25 cellular contexts compared by ENCODE assay signal in the genomic region with DNA sequence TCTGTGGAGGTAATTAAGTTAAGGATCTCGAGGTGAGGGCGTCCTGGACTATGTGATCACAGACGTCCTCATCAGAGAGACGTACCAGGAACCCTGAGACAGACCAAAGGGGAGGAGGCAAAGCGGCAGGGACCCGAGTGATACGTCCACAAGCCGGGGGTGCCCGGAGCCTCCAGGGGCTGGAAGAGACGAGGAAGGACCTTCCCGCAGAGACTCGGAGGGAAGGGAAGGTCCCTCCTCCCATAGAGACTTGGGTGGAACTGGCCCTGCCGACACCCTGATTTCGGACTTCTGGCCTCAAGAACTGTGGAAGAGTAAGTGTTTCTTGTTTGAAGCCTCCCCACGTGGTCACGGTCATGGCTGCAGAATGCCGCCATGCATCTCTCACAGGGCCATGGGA. TPM values are rescaled to one million over a fixed set of nuclear protein-coding genes. Genes with fewer than 3 reads are reported as not detected.
DNase-seq lines count a peak whose midpoint lies in the region; ATAC-seq and TF ChIP-seq lines count a peak whose summit lies in the region.
"Had no signal": no experiment of that assay in that cellular context is flagged by ENCODE, and none has a peak within 500 bp of the region (broad histone marks: within the 10 kb centered on the region; RNA-seq: fewer than 3 reads in every experiment).

No MANE protein-coding gene starts in this region.

- H3K27ac Mint-ChIP-seq in chondrocyte (ENCODE audit: unreplicated experiment): no peak overlapping the region
- H3K27ac Mint-ChIP-seq: CD14-positive monocyte; CD4-positive, alpha-beta memory T cell; CD4-positive, CD25-positive, alpha-beta regulatory T cell; CD8-positive, alpha-beta memory T cell had no signal

- peaks cover 0 to 29% (median 0%) of the 10 kb centered on the region in 11 experiments; a peak in 2 of 22 replicates for H4K20me1 ChIP-seq in BLaER1 treated with 17β-estradiol and CSF1 and Interleukin-3, amounts not matched to agents 10 nM and 100 nM
- H4K20me1 ChIP-seq in osteoblast (ENCODE audit: insufficient read depth, low read length): no peaks in the 10 kb centered on the region

- H3K79me2 ChIP-seq in osteoblast (ENCODE audit: insufficient read depth, low read length): no peaks in the 10 kb centered on the region

- no peak overlapping the region for H3K4me3 ChIP-seq in BLaER1 treated with 17β-estradiol and CSF1 and Interleukin-3, amounts not matched to agents 10 nM and 100 nM
- H3K4me3 ChIP-seq in osteoblast (ENCODE audit: insufficient read depth, low read length) (no peak overlapping the region), upper lobe of right lung (no peak overlapping the region)
- H3K4me3 ChIP-seq: GM12878 had no signal

- peaks cover 33 to 53% (median 39%) of the 10 kb centered on the region in 11 experiments for H3K36me3 ChIP-seq in BLaER1 treated with 17β-estradiol and CSF1 and Interleukin-3, amounts not matched to agents 10 nM and 100 nM
- no peaks in the 10 kb centered on the region for H3K36me3 ChIP-seq in osteoblast (ENCODE audit: insufficient read depth, low read length)
- no peaks in the 10 kb centered on the region for H3K36me3 ChIP-seq in upper lobe of right lung
- H3K36me3 ChIP-seq: BE2C had no signal

- DNase-seq in chondrocyte (ENCODE audit: low spot score) (peak; percentile 77), osteoblast (ENCODE audit: insufficient read length, low spot score, missing footprints) (peak; percentile 31), upper lobe of right lung (no peak), NCI-H748 (lab: John Stamatoyannopoulos, UW; ENCODE audit: unreplicated experiment) (no peak), NCI-H146 treated with DMSO at 0.1 percent for 48 hours (lab: John Stamatoyannopoulos, UW; ENCODE audit: unreplicated experiment) (no peak), NCI-H1694 treated with DMSO at 0.1 percent for 48 hours (lab: John Stamatoyannopoulos, UW) (no peak)
- no peak for DNase-seq in stimulated activated CD4-positive, alpha-beta T cell treated with anti-CD3 and anti-CD28 coated beads, Interleukin-2, amount 100 ng/mL, for 48 hours
- DNase-seq: 8988T; ACHN; BE2C; C1 segment of cervical spinal cord; CD4-positive, alpha-beta memory T cell; CD4-positive, CD25-positive, alpha-beta regulatory T cell; COR-L47; DMS 273 treated with DMSO at 0.1 percent for 48 hours; DMS153; DMS53; DMS79; DND-41; EL; GDM1 had no signal

- H3K36me3 Mint-ChIP-seq in chondrocyte (ENCODE audit: low read depth): peaks cover 40% of the 10 kb centered on the region

- peaks cover 39 to 52% (median 47%) of the 10 kb centered on the region in 11 experiments for H3K9me3 ChIP-seq in BLaER1 treated with 17β-estradiol and CSF1 and Interleukin-3, amounts not matched to agents 10 nM and 100 nM (replicated peaks in 1 of 11)
- H3K9me3 ChIP-seq in osteoblast (ENCODE audit: low read depth, low read length) (peaks cover 3% of the 10 kb centered on the region), upper lobe of right lung (peaks cover 9% of the 10 kb centered on the region)

- no peak overlapping the region for H3K9ac ChIP-seq in BLaER1 treated with 17β-estradiol and CSF1 and Interleukin-3, amounts not matched to agents 10 nM and 100 nM

- H3K4me2 ChIP-seq in BLaER1 treated with 17β-estradiol and CSF1 and Interleukin-3, amounts not matched to agents 10 nM and 100 nM: peak overlapping the region in 9 of 11 experiments; percentile 7 to 58 (median 49); a peak in 14 of 22 replicates
- H3K4me2 ChIP-seq in osteoblast (ENCODE audit: insufficient read depth, low read length): no peak overlapping the region

- peak; percentile 10 for ATAC-seq in upper lobe of right lung
- ATAC-seq: GM12878 had no signal

- no peak overlapping the region for H2AFZ ChIP-seq in osteoblast (ENCODE audit: low read length)

- TF ChIP-seq CTCF in chondrocyte (IDR thresholded peaks at IDR 0.05) (no peak), osteoblast (IDR thresholded peaks at IDR 0.05; ENCODE audit: extremely low read depth, low read depth, low read length) (no peak), upper lobe of right lung (IDR thresholded peaks at IDR 0.05) (no peak)

- intact Hi-C loops in upper lobe of right lung (cut with DNase I): no loop called here

- H3K4me1 Mint-ChIP-seq in chondrocyte (ENCODE audit: low read depth): no peaks in the 10 kb centered on the region
- H3K4me1 Mint-ChIP-seq: CD14-positive monocyte had no signal

- peaks cover 32% of the 10 kb centered on the region for H3K9me3 Mint-ChIP-seq in chondrocyte (ENCODE audit: low read depth)

- no peak overlapping the region for H3K4me3 Mint-ChIP-seq in chondrocyte (ENCODE audit: unreplicated experiment)
- H3K4me3 Mint-ChIP-seq: CD14-positive monocyte; CD4-positive, alpha-beta memory T cell; CD4-positive, CD25-positive, alpha-beta regulatory T cell; CD8-positive, alpha-beta memory T cell had no signal

- no peaks in the 10 kb centered on the region for H3K27me3 ChIP-seq in BLaER1 treated with 17β-estradiol and CSF1 and Interleukin-3, amounts not matched to agents 10 nM and 100 nM
- H3K27me3 ChIP-seq in osteoblast (ENCODE audit: insufficient read depth, low read length) (no peaks in the 10 kb centered on the region), upper lobe of right lung (no peaks in the 10 kb centered on the region)
- H3K27me3 ChIP-seq: BE2C had no signal

- H3K27ac ChIP-seq in BLaER1 treated with 17β-estradiol and CSF1 and Interleukin-3, amounts not matched to agents 10 nM and 100 nM: no peak overlapping the region
- H3K27ac ChIP-seq in osteoblast (ENCODE audit: low read depth, low read length) (no peak overlapping the region), upper lobe of right lung (no peak overlapping the region)

- H3K4me1 ChIP-seq in BLaER1 treated with 17β-estradiol and CSF1 and Interleukin-3, amounts not matched to agents 10 nM and 100 nM: peaks cover 0 to 19% (median 12%) of the 10 kb centered on the region in 10 experiments; a peak in 17 of 20 replicates
- H3K4me1 ChIP-seq in osteoblast (ENCODE audit: insufficient read depth, low read length): no peaks in the 10 kb centered on the region
- no peaks in the 10 kb centered on the region for H3K4me1 ChIP-seq in upper lobe of right lung
- H3K4me1 ChIP-seq: BE2C had no signal

- no peaks in the 10 kb centered on the region for H3K27me3 Mint-ChIP-seq in chondrocyte (ENCODE audit: low read depth)
- H3K27me3 Mint-ChIP-seq: CD4-positive, alpha-beta memory T cell; CD4-positive, CD25-positive, alpha-beta regulatory T cell; CD8-positive, alpha-beta memory T cell had no signal

RNA-seq across cellular contexts. Expression of gene LMF1, which starts 30.8 kb away (rescaled TPM):
- total RNA-seq in chondrocyte: 21.6 to 25.6 TPM (median 21.7 TPM) in 3 replicates
- 25.3 and 35.8 TPM in 2 replicates for total RNA-seq in osteoblast
- 19.0 TPM for total RNA-seq in upper lobe of right lung

RNA-seq across cellular contexts. Expression of gene SOX8, which starts 41.6 kb away (rescaled TPM):
- total RNA-seq in chondrocyte (0.10 to 0.15 TPM (median 0.15 TPM) in 3 replicates), osteoblast (under 0.01 TPM in 1 of 2 replicates, not detected in the other), upper lobe of right lung (0.81 TPM)
- total RNA-seq: GM12878 had no signal

Comparison
In these comparisons a context has a peak if more than half of its experiments do, and no peak if none do; other contexts are left out.
1. DNase-seq: peak in chondrocyte (single experiment) and osteoblast (single experiment); none in upper lobe of right lung (single experiment), NCI-H748 (single experiment), NCI-H146 treated with DMSO at 0.1 percent for 48 hours (single experiment), NCI-H1694 treated with DMSO at 0.1 percent for 48 hours (single experiment) and stimulated activated CD4-positive, alpha-beta T cell treated with anti-CD3 and anti-CD28 coated beads, Interleukin-2, amount 100 ng/mL, for 48 hours (0 of 2).